ENCODE assay signal across 8 cellular contexts in genomic region chr3:52056968-52057805, GRCh38. TPM values are rescaled to one million over a fixed set of nuclear protein-coding genes. Genes with fewer than 3 reads are reported as not detected.
A peak's percentile ranks its signal among the peaks of the same experiment; 100 is the strongest.
DNase-seq lines count a peak whose midpoint lies in the region; ATAC-seq, FAIRE-seq and TF ChIP-seq lines count a peak whose summit lies in the region.

No MANE protein-coding gene starts in this region.

- peak overlapping the region; percentile 15 for H2AFZ ChIP-seq in HepG2 (ENCODE audit: low read length)

- in situ Hi-C loops in HepG2 (cut with HindIII; ENCODE audit: extremely low pct_ligation_motif_present, low pct_unique_long_range_greater_than_20kb) = loop anchor here (5.0 kb wide), 1 partner anchor 80 kb away; no protein-coding TSS in a partner anchor

- H3K4me3 ChIP-seq in HepG2 (replicated peaks in 1 of 3; ENCODE audit: insufficient read depth in 1 of 3, low read depth in 2 of 3, low read length in 3 of 3) = peak overlapping the region; percentile 62 to 83 (median 68)

- 0 out of 2 replicates have a peak, but pooled peaks have one; percentile 11 for TF ChIP-seq RAD21 in HepG2 (CRISPR knock-in tag; IDR thresholded peaks at IDR 0.05)

- H3K79me2 ChIP-seq in HepG2 (ENCODE audit: insufficient read depth, low read length) = no peaks in the 10 kb centered on the region

- TF ChIP-seq CTCF in CD4-positive, alpha-beta T cell (IDR thresholded peaks at IDR 0.05) = no peak
- peak; percentile 76 for TF ChIP-seq CTCF in HepG2 (CRISPR knock-in tag; IDR thresholded peaks at IDR 0.05)

- H4K20me1 ChIP-seq in HepG2 (ENCODE audit: insufficient read depth, low read length) = no peaks in the 10 kb centered on the region

- peak overlapping the region; percentile 98 for H3K27ac Mint-ChIP-seq in CD4-positive, alpha-beta T cell
- peak overlapping the region; percentile 92 for H3K27ac Mint-ChIP-seq in activated CD4-positive, alpha-beta memory T cell treated with anti-CD3 and anti-CD28 coated beads for 36 hours

- WGBS in HepG2 (ENCODE audit: low lambda C conversion rate) = under 1% methylated on average over 20 of the region's 55 CpGs

- peak; percentile 83 for ATAC-seq in CD4-positive, alpha-beta T cell (ENCODE audit: poor library complexity)
- peak; percentile 79 for ATAC-seq in GM19452 (IDR thresholded peaks at IDR 0.05; ENCODE audit: unreplicated experiment)
- ATAC-seq in HG03575 (IDR thresholded peaks at IDR 0.05; ENCODE audit: extremely low read depth, insufficient number of reproducible peaks, low FRiP score, unreplicated experiment) = peak; percentile 54
- ATAC-seq in HepG2 = peak; percentile 81

- no TSS peak for BruUV-seq in HepG2 (replicated peaks; lab: Mats Ljungman, UMichigan)

- H3K27me3 Mint-ChIP-seq in CD4-positive, alpha-beta T cell = no peaks in the 10 kb centered on the region
- no peaks in the 10 kb centered on the region for H3K27me3 Mint-ChIP-seq in activated CD4-positive, alpha-beta memory T cell treated with anti-CD3 and anti-CD28 coated beads for 36 hours

- DNase-seq in CD4-positive, alpha-beta T cell = peak; percentile 99 to 100 (median 99)
- DNase-seq in NCI-H82 (lab: John Stamatoyannopoulos, UW) (peak; percentile 99), dermis microvascular lymphatic vessel endothelial cell (ENCODE audit: low read depth in 2 of 2) (peak; percentile 96 to 99), HepG2 (ENCODE audit: low spot score) (peak; percentile 97)
- DNase-seq in activated CD4-positive, alpha-beta memory T cell treated with anti-CD3 and anti-CD28 coated beads for 36 hours = peak; percentile 100
- peak; percentile 99 for DNase-seq in stimulated activated CD4-positive, alpha-beta T cell treated with anti-CD3 and anti-CD28 coated beads, Interleukin-2, amount 100 ng/mL, for 48 hours

- peak; percentile 96 for FAIRE-seq in HepG2 (lab: Jason Lieb, UNC)

- POLR2A ChIA-PET in CD4-positive, alpha-beta T cell (lab: Charles Lee) = interaction anchor here (0.6 to 3.4 kb wide), 21 partner anchors 10 to 1719 kb away, joined by 3 to 35 read pairs (median 4); partner anchors contain the start of genes ABHD14A, ABHD14B, ACY1 and ALAS1
- POLR2A ChIA-PET in activated CD4-positive, alpha-beta memory T cell treated with anti-CD3 and anti-CD28 coated beads for 36 hours (lab: Charles Lee) = interaction anchor here (1.0 to 2.7 kb wide), 6 partner anchors 9 to 1717 kb away, joined by 3 to 16 read pairs (median 4); partner anchors contain the start of genes POC1A, RASSF1, RPL29 and RRP9
- POLR2A ChIA-PET in HepG2 (lab: Yijun Ruan, JAX) = interaction anchor here (0.7 to 2.7 kb wide), 14 partner anchors 9 to 232 kb away, joined by 3 to 21 read pairs (median 6); partner anchors contain the start of genes ABHD14A, ABHD14B, PARP3 and POC1A

- intact Hi-C loops in CD4-positive, alpha-beta T cell (cut with DNase I, micrococcal nuclease) = loop anchor here (1.0 to 5.0 kb wide), 6 partner anchors 60 to 480 kb away; partner anchors contain the start of genes POC1A (in 2 of the 2), ALAS1 (in 1 of the 2), PARP3 (in 1 of the 2) and TEX264 (in 1 of the 2)
- intact Hi-C loops in activated CD4-positive, alpha-beta memory T cell treated with anti-CD3 and anti-CD28 coated beads for 36 hours (cut with micrococcal nuclease) = loop anchor here (1.0 to 10.0 kb wide), 9 partner anchors 56 to 478 kb away; partner anchors contain the start of genes ACY1, NT5DC2, PARP3 and POC1A
- intact Hi-C loops in HepG2 (cut with micrococcal nuclease; ENCODE audit: unreplicated experiment) = loop anchor here (1.0 to 2.0 kb wide), 2 partner anchors 20 to 66 kb away; no protein-coding TSS in a partner anchor

- peak overlapping the region; percentile 98 for H3K4me2 ChIP-seq in HepG2 (ENCODE audit: low read depth, low read length)

- no peaks in the 10 kb centered on the region for H3K27me3 ChIP-seq in CD4-positive, alpha-beta T cell (ENCODE audit: control insufficient read depth, insufficient read depth, low read length)
- peaks cover 4 to 31% of the 10 kb centered on the region in 2 experiments; a peak in 4 of 5 replicates for H3K27me3 ChIP-seq in HepG2 (ENCODE audit: control insufficient read depth in 1 of 2, insufficient read depth in 2 of 2, low read length in 2 of 2)

- peak overlapping the region; percentile 76 for H3K27ac ChIP-seq in CD4-positive, alpha-beta T cell (ENCODE audit: low read depth, low read length)
- peak overlapping the region; percentile 58 for H3K27ac ChIP-seq in HepG2 (ENCODE audit: extremely low read length, insufficient read depth, low read length)

- H3K9me3 ChIP-seq in CD4-positive, alpha-beta T cell (ENCODE audit: control insufficient read depth, low read length) = no peaks in the 10 kb centered on the region
- H3K9me3 ChIP-seq in HepG2 (ENCODE audit: low read length) = no peaks in the 10 kb centered on the region

- TF ChIP-seq EP300 in HepG2 (IDR thresholded peaks at IDR 0.05; ENCODE audit: low read depth in 2 of 2, low read length in 2 of 2) = 0 out of 4 replicates have a peak, but pooled peaks of 1 of the 2 experiments have one; percentile 7
- TF ChIP-seq EP300 in HepG2 (CRISPR knock-in tag; IDR thresholded peaks at IDR 0.05; ENCODE audit: borderline replicate concordance) = no peak

- H3K36me3 ChIP-seq in HepG2 (replicated peaks in 1 of 2; ENCODE audit: control insufficient read depth in 1 of 2, insufficient read depth in 2 of 2, low read length in 2 of 2) = peaks cover 3 to 7% of the 10 kb centered on the region in 2 experiments; a peak in 1 of 5 replicates

- H3K9me3 Mint-ChIP-seq in CD4-positive, alpha-beta T cell = no peaks in the 10 kb centered on the region
- H3K9me3 Mint-ChIP-seq in activated CD4-positive, alpha-beta memory T cell treated with anti-CD3 and anti-CD28 coated beads for 36 hours = no peaks in the 10 kb centered on the region

- peak overlapping the region; percentile 94 for H3K4me3 Mint-ChIP-seq in CD4-positive, alpha-beta T cell
- peak overlapping the region; percentile 78 for H3K4me3 Mint-ChIP-seq in activated CD4-positive, alpha-beta memory T cell treated with anti-CD3 and anti-CD28 coated beads for 36 hours

- CTCF ChIA-PET in CD4-positive, alpha-beta T cell (lab: Charles Lee) = interaction anchor here (0.6 to 2.1 kb wide), 7 partner anchors 21 to 115 kb away, joined by 3 to 16 read pairs (median 6); partner anchors contain the start of genes ABHD14B, ACY1, PARP3 and RPL29
- CTCF ChIA-PET in activated CD4-positive, alpha-beta memory T cell treated with anti-CD3 and anti-CD28 coated beads for 36 hours (lab: Charles Lee) = interaction anchor here (1.0 to 3.8 kb wide), 13 partner anchors 16 to 282 kb away, joined by 3 to 26 read pairs (median 4); partner anchors contain the start of genes ABHD14A, ABHD14B, ACY1 and PARP3
- CTCF ChIA-PET in HepG2 (lab: Yijun Ruan, JAX; ENCODE audit: low intra/inter-chr PET ratio, low total read pairs) = interaction anchor here (1.6 kb wide), 1 partner anchor 66 kb away, joined by 4 read pairs; no protein-coding TSS in a partner anchor

- H3K4me1 ChIP-seq in HepG2 (ENCODE audit: insufficient read depth, low read length) = peaks cover 50% of the 10 kb centered on the region

- H3K4me1 Mint-ChIP-seq in CD4-positive, alpha-beta T cell (ENCODE audit: low read depth) = peaks cover 38% of the 10 kb centered on the region
- peaks cover 28% of the 10 kb centered on the region for H3K4me1 Mint-ChIP-seq in activated CD4-positive, alpha-beta memory T cell treated with anti-CD3 and anti-CD28 coated beads for 36 hours (ENCODE audit: low read depth)

- no peak for TF ChIP-seq POLR2A in HepG2 (IDR thresholded peaks at IDR 0.05; ENCODE audit: insufficient read depth in 1 of 2, low read depth in 2 of 2, low read length in 2 of 2)

- H3K9ac ChIP-seq in HepG2 (ENCODE audit: insufficient read depth, low read depth, low read length) = peak overlapping the region; percentile 70

- peaks cover 32% of the 10 kb centered on the region for H3K36me3 Mint-ChIP-seq in CD4-positive, alpha-beta T cell (ENCODE audit: low read depth)
- H3K36me3 Mint-ChIP-seq in activated CD4-positive, alpha-beta memory T cell treated with anti-CD3 and anti-CD28 coated beads for 36 hours = peaks cover 4% of the 10 kb centered on the region

TF ChIP-seq in HepG2, 621 proteins besides CTCF, POLR2A, EP300 and RAD21 (continues in another document):
- no peak for TF ChIP-seq ZNF589 (CRISPR knock-in tag; conservative IDR thresholded peaks at IDR 0.05)
- TF ChIP-seq ZNF484 (CRISPR knock-in tag; IDR thresholded peaks at IDR 0.05; ENCODE audit: borderline replicate concordance, low read depth) = no peak
- 0 out of 2 replicates have a peak, but pooled peaks have one; percentile 5 for TF ChIP-seq TCF7 (IDR thresholded peaks at IDR 0.05; ENCODE audit: low read depth)

RNA-seq across cellular contexts. Expression of gene DUSP7, which starts 0.8 kb away (rescaled TPM):
- total RNA-seq in CD4-positive, alpha-beta T cell = 1 to 10 TPM; 4.8 to 5.2 TPM
- total RNA-seq in activated CD4-positive, alpha-beta memory T cell treated with anti-CD3 and anti-CD28 coated beads for 36 hours = 10 to 100 TPM; 14.1 to 14.5 TPM
- total RNA-seq in dermis microvascular lymphatic vessel endothelial cell (6.9 and 8.7 TPM in 2 replicates), HepG2 (2016; rRNA removed; fragmentation: Illumina TruSeq; extraction: Trizol) (6.6 and 7.3 TPM in 2 replicates)
- 4.7 and 5.1 TPM in 2 replicates for total RNA-seq in HepG2 (2016; cell fraction: cytosol; rRNA removed; fragmentation: Illumina TruSeq; extraction: Trizol; ENCODE audit: low read depth)
- total RNA-seq in HepG2 (2016; cell fraction: insoluble cytoplasmic fraction; rRNA removed; fragmentation: Illumina TruSeq; extraction: Trizol) = 5.1 and 7.0 TPM in 2 replicates
- total RNA-seq in HepG2 (2016; cell fraction: membrane; rRNA removed; fragmentation: Illumina TruSeq; extraction: Trizol) = 14.7 and 15.2 TPM in 2 replicates
- 4.6 and 4.7 TPM in 2 replicates for total RNA-seq in HepG2 (2016; cell fraction: nucleus; rRNA removed; fragmentation: Illumina TruSeq; extraction: Trizol)
- polyA plus RNA-seq in HepG2 (2011; rRNA removed) = 8.7 and 8.8 TPM in 2 replicates
- polyA plus RNA-seq in HepG2 (2011; cell fraction: cytosol; rRNA removed) = 8.3 and 10.5 TPM in 2 replicates
- 5.7 and 6.3 TPM in 2 replicates for polyA plus RNA-seq in HepG2 (2011; cell fraction: nucleus; rRNA removed)
- 2.9 and 3.4 TPM in 2 replicates for polyA plus RNA-seq in HepG2 (2012)
- 7.5 and 8.7 TPM in 2 replicates for polyA plus RNA-seq in HepG2 (2016; cell fraction: cytosol; fragmentation: Illumina TruSeq; extraction: Trizol; ENCODE audit: low read depth)
- 9.3 and 11.6 TPM in 2 replicates for polyA plus RNA-seq in HepG2 (2016; cell fraction: insoluble cytoplasmic fraction; fragmentation: Illumina TruSeq; extraction: Trizol; ENCODE audit: low read depth)
- 15.7 and 19.4 TPM in 2 replicates for polyA plus RNA-seq in HepG2 (2016; cell fraction: membrane; fragmentation: Illumina TruSeq; extraction: Trizol; ENCODE audit: low read depth)
- polyA plus RNA-seq in HepG2 (2016; cell fraction: nucleus; fragmentation: Illumina TruSeq; extraction: Trizol; ENCODE audit: insufficient read depth, low read depth) = 7.9 and 8.3 TPM in 2 replicates
- polyA minus RNA-seq in HepG2 (2011; rRNA and poly(A)+ RNA removed; ENCODE audit: low replicate concordance) = 31.6 and 87.2 TPM in 2 replicates
- polyA minus RNA-seq in HepG2 (2011; cell fraction: cytosol; rRNA and poly(A)+ RNA removed) = 8.1 and 9.1 TPM in 2 replicates
- polyA minus RNA-seq in HepG2 (2011; cell fraction: nucleus; rRNA and poly(A)+ RNA removed) = 4.6 and 5.6 TPM in 2 replicates

Comparison
In these comparisons a context has a peak if more than half of its experiments do, and no peak if none do; other contexts are left out.
1. Peak in every context shown above with its lines: DNase-seq, ATAC-seq, H3K4me3 ChIP-seq and H3K27ac ChIP-seq.